In the genomic region with DNA sequence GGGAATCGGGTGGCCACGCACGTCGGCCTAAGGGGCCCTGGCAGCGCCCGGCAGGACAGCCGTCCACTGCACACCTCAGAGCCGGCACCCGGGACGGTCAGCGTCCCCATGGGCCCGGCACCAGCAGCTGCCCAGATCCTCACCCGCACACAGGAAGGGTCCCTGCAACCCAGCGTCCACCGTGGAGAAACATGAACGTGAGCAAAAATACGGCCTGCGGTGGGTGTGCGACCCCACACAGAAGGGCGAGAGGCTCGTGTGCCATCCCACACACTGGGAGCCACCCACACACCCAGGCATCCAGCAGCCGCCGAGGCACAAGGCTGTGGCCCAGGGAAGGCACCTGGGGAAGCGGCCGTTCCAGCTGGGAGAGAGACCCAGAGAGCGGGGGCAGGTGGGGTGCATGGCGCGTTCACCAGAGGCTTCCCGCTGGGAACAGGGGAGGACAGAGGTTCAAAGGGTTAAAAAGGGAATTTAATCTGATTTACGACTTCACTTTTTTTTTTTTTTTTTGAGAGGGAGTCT, we compare ENCODE assay signal across 1 cellular context.
TF ChIP-seq lines count a peak whose summit lies in the region.

No MANE protein-coding gene starts in this region.

TF ChIP-seq in HEK293, 187 proteins besides CTCF, POLR2A, EP300 and RAD21 (continued from another document):
- TF ChIP-seq, protein P1, sequence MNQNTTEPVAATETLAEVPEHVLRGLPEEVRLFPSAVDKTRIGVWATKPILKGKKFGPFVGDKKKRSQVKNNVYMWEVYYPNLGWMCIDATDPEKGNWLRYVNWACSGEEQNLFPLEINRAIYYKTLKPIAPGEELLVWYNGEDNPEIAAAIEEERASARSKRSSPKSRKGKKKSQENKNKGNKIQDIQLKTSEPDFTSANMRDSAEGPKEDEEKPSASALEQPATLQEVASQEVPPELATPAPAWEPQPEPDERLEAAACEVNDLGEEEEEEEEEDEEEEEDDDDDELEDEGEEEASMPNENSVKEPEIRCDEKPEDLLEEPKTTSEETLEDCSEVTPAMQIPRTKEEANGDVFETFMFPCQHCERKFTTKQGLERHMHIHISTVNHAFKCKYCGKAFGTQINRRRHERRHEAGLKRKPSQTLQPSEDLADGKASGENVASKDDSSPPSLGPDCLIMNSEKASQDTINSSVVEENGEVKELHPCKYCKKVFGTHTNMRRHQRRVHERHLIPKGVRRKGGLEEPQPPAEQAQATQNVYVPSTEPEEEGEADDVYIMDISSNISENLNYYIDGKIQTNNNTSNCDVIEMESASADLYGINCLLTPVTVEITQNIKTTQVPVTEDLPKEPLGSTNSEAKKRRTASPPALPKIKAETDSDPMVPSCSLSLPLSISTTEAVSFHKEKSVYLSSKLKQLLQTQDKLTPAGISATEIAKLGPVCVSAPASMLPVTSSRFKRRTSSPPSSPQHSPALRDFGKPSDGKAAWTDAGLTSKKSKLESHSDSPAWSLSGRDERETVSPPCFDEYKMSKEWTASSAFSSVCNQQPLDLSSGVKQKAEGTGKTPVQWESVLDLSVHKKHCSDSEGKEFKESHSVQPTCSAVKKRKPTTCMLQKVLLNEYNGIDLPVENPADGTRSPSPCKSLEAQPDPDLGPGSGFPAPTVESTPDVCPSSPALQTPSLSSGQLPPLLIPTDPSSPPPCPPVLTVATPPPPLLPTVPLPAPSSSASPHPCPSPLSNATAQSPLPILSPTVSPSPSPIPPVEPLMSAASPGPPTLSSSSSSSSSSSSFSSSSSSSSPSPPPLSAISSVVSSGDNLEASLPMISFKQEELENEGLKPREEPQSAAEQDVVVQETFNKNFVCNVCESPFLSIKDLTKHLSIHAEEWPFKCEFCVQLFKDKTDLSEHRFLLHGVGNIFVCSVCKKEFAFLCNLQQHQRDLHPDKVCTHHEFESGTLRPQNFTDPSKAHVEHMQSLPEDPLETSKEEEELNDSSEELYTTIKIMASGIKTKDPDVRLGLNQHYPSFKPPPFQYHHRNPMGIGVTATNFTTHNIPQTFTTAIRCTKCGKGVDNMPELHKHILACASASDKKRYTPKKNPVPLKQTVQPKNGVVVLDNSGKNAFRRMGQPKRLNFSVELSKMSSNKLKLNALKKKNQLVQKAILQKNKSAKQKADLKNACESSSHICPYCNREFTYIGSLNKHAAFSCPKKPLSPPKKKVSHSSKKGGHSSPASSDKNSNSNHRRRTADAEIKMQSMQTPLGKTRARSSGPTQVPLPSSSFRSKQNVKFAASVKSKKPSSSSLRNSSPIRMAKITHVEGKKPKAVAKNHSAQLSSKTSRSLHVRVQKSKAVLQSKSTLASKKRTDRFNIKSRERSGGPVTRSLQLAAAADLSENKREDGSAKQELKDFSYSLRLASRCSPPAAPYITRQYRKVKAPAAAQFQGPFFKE (tag by site-specific recombination; IDR thresholded peaks at IDR 0.05; ENCODE audit: borderline replicate concordance): no peak
- TF ChIP-seq SP2 (tag by site-specific recombination; IDR thresholded peaks at IDR 0.05) (no peak), TCF7L2 (IDR thresholded peaks at IDR 0.05; ENCODE audit: borderline replicate concordance, low read depth, low read length) (no peak), ELK4 (IDR thresholded peaks at IDR 0.05; ENCODE audit: borderline replicate concordance, low read depth, low read length) (no peak), PRDM1 (tag by site-specific recombination; IDR thresholded peaks at IDR 0.05) (peak; percentile 59; the same call in 1 of the 2 replicates), ZNF132 (tag by site-specific recombination; IDR thresholded peaks at IDR 0.05; ENCODE audit: borderline replicate concordance) (no peak), ZBTB49 (tag by site-specific recombination; IDR thresholded peaks at IDR 0.05; ENCODE audit: low read depth) (no peak), PRDM4 (tag by site-specific recombination; IDR thresholded peaks at IDR 0.05) (no peak)
